In genomic region chr3:181417748-181418147, GRCh38 we compare ENCODE assay signal across 1 cellular context.
TF ChIP-seq lines count a peak whose summit lies in the region.

No MANE protein-coding gene starts in this region.

TF ChIP-seq in WTC11, 78 proteins besides CTCF, POLR2A, EP300 and RAD21 (continued from another document):
- TF ChIP-seq ZNF425 (CRISPR knock-in tag; conservative IDR thresholded peaks at IDR 0.05) (no peak), ZNF263 (CRISPR knock-in tag; IDR thresholded peaks at IDR 0.05; ENCODE audit: low read depth) (no peak)
